8 cellular contexts compared by ENCODE assay signal in genomic region chr2:177983183-177983788, GRCh38.
DNase-seq lines count a peak whose midpoint lies in the region; ATAC-seq and TF ChIP-seq lines count a peak whose summit lies in the region.

No MANE protein-coding gene starts in this region.

- no peaks in the 10 kb centered on the region for H3K9me3 ChIP-seq in body of pancreas

- TF ChIP-seq POLR2A in body of pancreas (IDR thresholded peaks at IDR 0.05), result no peak

- no peaks in the 10 kb centered on the region for H3K4me1 ChIP-seq in body of pancreas

- TF ChIP-seq CTCF in HL-60 (IDR thresholded peaks at IDR 0.05; ENCODE audit: insufficient read depth, low read length) (peak; percentile 83), body of pancreas (IDR thresholded peaks at IDR 0.05) (peak; percentile 41 to 90 (median 75)), kidney epithelial cell (IDR thresholded peaks at IDR 0.05; ENCODE audit: insufficient read depth, low read length, poor library complexity, severe bottlenecking) (peak; percentile 91)

- H3K27ac ChIP-seq in HL-60 (replicated peaks) (no peak overlapping the region), body of pancreas (no peak overlapping the region)

- H3K27me3 ChIP-seq in HL-60 (ENCODE audit: insufficient read depth, poor library complexity, severe bottlenecking) (no peaks in the 10 kb centered on the region), body of pancreas (no peaks in the 10 kb centered on the region), kidney epithelial cell (ENCODE audit: control insufficient read depth, insufficient read depth, low read length) (no peaks in the 10 kb centered on the region)

- peak; percentile 57 for ATAC-seq in GM21360 (IDR thresholded peaks at IDR 0.05; ENCODE audit: unreplicated experiment)
- ATAC-seq in body of pancreas, result peak; percentile 70
- ATAC-seq in HG02884 (IDR thresholded peaks at IDR 0.05; ENCODE audit: unreplicated experiment), result no peak

- H3K4me3 ChIP-seq in HL-60 (replicated peaks; ENCODE audit: insufficient read depth, low read length), result no peak overlapping the region
- no peak overlapping the region for H3K4me3 ChIP-seq in body of pancreas
- H3K4me3 ChIP-seq in kidney epithelial cell (ENCODE audit: low read depth, low read length), result no peak overlapping the region

- intact Hi-C loops in body of pancreas (cut with DNase I), result no loop called here

- 0 to 2% methylated on average over 2 of the region's 2 CpGs for WGBS in body of pancreas, 2 donors

- DNase-seq in ELF-1 (ENCODE audit: low read depth, low spot score), result peak; percentile 29
- peak; percentile 14 to 21 for DNase-seq in HL-60 (ENCODE audit: low read depth in 1 of 2, low spot score in 1 of 2)
- DNase-seq in NCI-H748 (lab: John Stamatoyannopoulos, UW; ENCODE audit: unreplicated experiment), result peak; percentile 65
- DNase-seq in body of pancreas, result peak; percentile 51 to 61 (median 55)
- DNase-seq in kidney epithelial cell (ENCODE audit: low read depth), result peak; percentile 28
- DNase-seq in mesenteric fat pad (ENCODE audit: low spot score), result no peak

- H3K36me3 ChIP-seq in body of pancreas (replicated peaks in 1 of 2; ENCODE audit: insufficient read depth in 1 of 2, low read depth in 2 of 2) (no peaks in the 10 kb centered on the region), kidney epithelial cell (ENCODE audit: control insufficient read depth, insufficient read depth, low read length) (no peaks in the 10 kb centered on the region)
